Comparison of ENCODE assay signal across 12 cellular contexts in genomic region chr11:76266269-76266668, GRCh38. TPM values are rescaled to one million over a fixed set of nuclear protein-coding genes. Genes with fewer than 3 reads are reported as not detected.
A peak's percentile ranks its signal among the peaks of the same experiment; 100 is the strongest.
DNase-seq lines count a peak whose midpoint lies in the region; ATAC-seq and TF ChIP-seq lines count a peak whose summit lies in the region.
"Had no signal": no experiment of that assay in that cellular context is flagged by ENCODE, and none has a peak within 500 bp of the region (broad histone marks: within the 10 kb centered on the region; RNA-seq: fewer than 3 reads in every experiment).

No MANE protein-coding gene starts in this region.

- H3K9ac ChIP-seq in subcutaneous abdominal adipose tissue (ENCODE audit: low read length in 5 of 5), result peak overlapping the region in 1 of 5 donors; percentile 8
- H3K9ac ChIP-seq in neural progenitor cell, result no peak overlapping the region

- no peak for TF ChIP-seq CTCF in neural progenitor cell (IDR thresholded peaks at IDR 0.05)

- no peaks in the 10 kb centered on the region for H4K20me1 ChIP-seq in neural progenitor cell (ENCODE audit: low read depth)

- no peaks in the 10 kb centered on the region for H3K79me2 ChIP-seq in neural progenitor cell (ENCODE audit: low read depth)

- no peaks in the 10 kb centered on the region for H3K4me1 Mint-ChIP-seq in neural progenitor cell

- no peak overlapping the region for H3K4me2 ChIP-seq in neural progenitor cell

- H3K27ac ChIP-seq in subcutaneous abdominal adipose tissue (ENCODE audit: low read depth, low read length), result peak overlapping the region; percentile 60
- no peak overlapping the region for H3K27ac ChIP-seq in neural progenitor cell
- H3K27ac ChIP-seq: 22Rv1 had no signal

- no peak overlapping the region for H3K27ac Mint-ChIP-seq in neural progenitor cell

- H3K4me3 Mint-ChIP-seq in neural progenitor cell, result no peak overlapping the region
- H3K4me3 Mint-ChIP-seq: activated T-cell treated with anti-CD3 and anti-CD28 coated beads, Interleukin-2, amount 50 U/mL, for 4 hours had no signal

- no peak overlapping the region for H2AFZ ChIP-seq in neural progenitor cell (replicated peaks)

- H3K9me3 ChIP-seq in subcutaneous abdominal adipose tissue (ENCODE audit: control insufficient read depth in 5 of 5, low read length in 5 of 5), result no peaks in the 10 kb centered on the region
- no peaks in the 10 kb centered on the region for H3K9me3 ChIP-seq in neural progenitor cell (ENCODE audit: low read depth)

- peaks cover 0 to 45% (median 42%) of the 10 kb centered on the region in 5 donors for H3K4me1 ChIP-seq in subcutaneous abdominal adipose tissue (ENCODE audit: control insufficient read depth in 5 of 5, insufficient read depth in 5 of 5, low read length in 5 of 5)
- H3K4me1 ChIP-seq in neural progenitor cell, result no peaks in the 10 kb centered on the region

- peaks cover 9% of the 10 kb centered on the region for H3K27me3 Mint-ChIP-seq in neural progenitor cell (ENCODE audit: insufficient read depth, low read depth)

- H3K4me3 ChIP-seq in subcutaneous abdominal adipose tissue (ENCODE audit: low read depth in 1 of 5, low read length in 5 of 5) (no peak overlapping the region), neural progenitor cell (no peak overlapping the region)

- H3F3A ChIP-seq in neural progenitor cell (ENCODE audit: low read depth), result no peaks in the 10 kb centered on the region

- H3K9me3 Mint-ChIP-seq in neural progenitor cell, result no peaks in the 10 kb centered on the region
- H3K9me3 Mint-ChIP-seq: activated T-cell treated with anti-CD3 and anti-CD28 coated beads, Interleukin-2, amount 50 U/mL, for 4 hours had no signal

- H3K27me3 ChIP-seq in subcutaneous abdominal adipose tissue (ENCODE audit: control insufficient read depth in 5 of 5, insufficient read depth in 4 of 5, low read length in 5 of 5), result no peaks in the 10 kb centered on the region
- no peaks in the 10 kb centered on the region for H3K27me3 ChIP-seq in neural progenitor cell

- ATAC-seq in SK-N-SH treated with all-trans-retinoic acid at 6 μM for 48 hours, result peak; percentile 62
- ATAC-seq: activated T-cell treated with anti-CD3 and anti-CD28 coated beads, Interleukin-2, amount 50 U/mL, for 4 hours had no signal

- no peaks in the 10 kb centered on the region for H3K36me3 Mint-ChIP-seq in neural progenitor cell

- DNase-seq in DMS53 (lab: John Stamatoyannopoulos, UW) (peak; percentile 41), DMS53 treated with DMSO at 0.1 percent for 48 hours (lab: John Stamatoyannopoulos, UW; ENCODE audit: unreplicated experiment) (no peak), glomerular visceral epithelial cell (ENCODE audit: extremely low spot score) (peak; percentile 65), GDM1 (lab: John Stamatoyannopoulos, UW) (no peak), neural progenitor cell (ENCODE audit: low spot score) (no peak), cerebellar cortex (ENCODE audit: low spot score) (no peak)
- DNase-seq: activated T-cell treated with anti-CD3 and anti-CD28 coated beads, Interleukin-2, amount 50 U/mL, for 4 hours; erythroblast; NCI-H1048 had no signal

- H3K36me3 ChIP-seq in subcutaneous abdominal adipose tissue (ENCODE audit: control insufficient read depth in 5 of 5, insufficient read depth in 5 of 5, low read length in 5 of 5) (no peaks in the 10 kb centered on the region), neural progenitor cell (no peaks in the 10 kb centered on the region)

TF ChIP-seq in SK-N-SH treated with all-trans-retinoic acid at 6 μM for 48 hours, 23 proteins besides CTCF, POLR2A, EP300 and RAD21:
- TF ChIP-seq GLIS3 (CRISPR knock-in tag; IDR thresholded peaks at IDR 0.05), result no peak
- TF ChIP-seq PATZ1 (CRISPR knock-in tag; IDR thresholded peaks at IDR 0.05; ENCODE audit: borderline replicate concordance), result no peak

RNA-seq across cellular contexts. Expression of gene WNT11, which starts 60.0 kb away (rescaled TPM):
- total RNA-seq in neural progenitor cell (ENCODE audit: low replicate concordance), result 0.26 and 0.59 TPM in 2 replicates

Comparison
In these comparisons a context has a peak if more than half of its experiments do, and no peak if none do; other contexts are left out.
1. DNase-seq: peak in DMS53 (single experiment) and glomerular visceral epithelial cell (single experiment); none in DMS53 treated with DMSO at 0.1 percent for 48 hours (single experiment), GDM1 (single experiment), neural progenitor cell (single experiment) and cerebellar cortex (single experiment).